In genomic region chr2:171541202-171541884, GRCh38 we compare ENCODE assay signal across 1 cellular context.
TF ChIP-seq lines count a peak whose summit lies in the region.

No MANE protein-coding gene starts in this region.

TF ChIP-seq in K562, 482 proteins besides CTCF, POLR2A, EP300 and RAD21 (continued from another document and continues in another):
- TF ChIP-seq, protein P1, sequence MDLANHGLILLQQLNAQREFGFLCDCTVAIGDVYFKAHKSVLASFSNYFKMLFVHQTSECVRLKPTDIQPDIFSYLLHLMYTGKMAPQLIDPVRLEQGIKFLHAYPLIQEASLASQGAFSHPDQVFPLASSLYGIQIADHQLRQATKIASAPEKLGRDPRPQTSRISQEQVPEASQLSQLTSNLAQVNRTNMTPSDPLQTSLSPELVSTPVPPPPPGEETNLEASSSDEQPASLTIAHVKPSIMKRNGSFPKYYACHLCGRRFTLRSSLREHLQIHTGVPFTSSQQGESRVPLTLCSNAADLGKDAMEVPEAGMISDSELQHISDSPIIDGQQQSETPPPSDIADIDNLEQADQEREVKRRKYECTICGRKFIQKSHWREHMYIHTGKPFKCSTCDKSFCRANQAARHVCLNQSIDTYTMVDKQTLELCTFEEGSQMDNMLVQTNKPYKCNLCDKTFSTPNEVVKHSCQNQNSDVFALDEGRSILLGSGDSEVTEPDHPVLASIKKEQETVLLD (IDR thresholded peaks at IDR 0.05), result 0 out of 2 replicates have a peak, but pooled peaks have one; percentile 23
- 0 out of 2 replicates have a peak, but pooled peaks have one; percentile 23 for TF ChIP-seq CREM (IDR thresholded peaks at IDR 0.05; ENCODE audit: low read depth)
- TF ChIP-seq SMAD2 (IDR thresholded peaks at IDR 0.05; ENCODE audit: low read depth, low read length), result no peak
- TF ChIP-seq EHMT2 (IDR thresholded peaks at IDR 0.05), result no peak
- TF ChIP-seq CXXC5 (CRISPR knock-in tag; IDR thresholded peaks at IDR 0.05), result 0 out of 2 replicates have a peak, but pooled peaks have one; percentile 28
- TF ChIP-seq SIN3B (IDR thresholded peaks at IDR 0.05; ENCODE audit: low read depth), result no peak
- TF ChIP-seq BACH1 (tag; IDR thresholded peaks at IDR 0.05), result no peak
- TF ChIP-seq PHTF2 (CRISPR knock-in tag; IDR thresholded peaks at IDR 0.05), result no peak
- peak; percentile 19; the same call in 1 of the 2 replicates for TF ChIP-seq EP400 (IDR thresholded peaks at IDR 0.05)
- TF ChIP-seq ID3 (CRISPR knock-in tag; IDR thresholded peaks at IDR 0.05), result no peak
- peak; percentile 37; the same call in 1 of the 2 replicates for TF ChIP-seq ID3 (tag; IDR thresholded peaks at IDR 0.05)
- TF ChIP-seq KDM2B (CRISPR knock-in tag; IDR thresholded peaks at IDR 0.05), result no peak
- peak; percentile 41; the same call in 1 of the 2 replicates for TF ChIP-seq SOX6 (IDR thresholded peaks at IDR 0.05)
- no peak for TF ChIP-seq ZFP30 (CRISPR knock-in tag; IDR thresholded peaks at IDR 0.05; ENCODE audit: borderline replicate concordance)
- no peak for TF ChIP-seq ZNF143 (CRISPR knock-in tag; IDR thresholded peaks at IDR 0.05)
- TF ChIP-seq ADNP (tag; IDR thresholded peaks at IDR 0.05), result peak; percentile 45; the same call in 1 of the 2 replicates
- peak; percentile 72 for TF ChIP-seq CHAMP1 (IDR thresholded peaks at IDR 0.05)
- peak; percentile 44; the same call in 1 of the 2 replicates for TF ChIP-seq XRCC5 (IDR thresholded peaks at IDR 0.05; ENCODE audit: low read depth, low read length)
- TF ChIP-seq MAZ (CRISPR knock-in tag; conservative IDR thresholded peaks at IDR 0.05 in 1 of 2, IDR thresholded peaks at IDR 0.05 in 1 of 2), result 0 out of 4 replicates have a peak, but pooled peaks of 1 of the 2 experiments have one; percentile 49
- TF ChIP-seq ZBTB11 (CRISPR knock-in tag; IDR thresholded peaks at IDR 0.05), result no peak
- TF ChIP-seq, protein P2, sequence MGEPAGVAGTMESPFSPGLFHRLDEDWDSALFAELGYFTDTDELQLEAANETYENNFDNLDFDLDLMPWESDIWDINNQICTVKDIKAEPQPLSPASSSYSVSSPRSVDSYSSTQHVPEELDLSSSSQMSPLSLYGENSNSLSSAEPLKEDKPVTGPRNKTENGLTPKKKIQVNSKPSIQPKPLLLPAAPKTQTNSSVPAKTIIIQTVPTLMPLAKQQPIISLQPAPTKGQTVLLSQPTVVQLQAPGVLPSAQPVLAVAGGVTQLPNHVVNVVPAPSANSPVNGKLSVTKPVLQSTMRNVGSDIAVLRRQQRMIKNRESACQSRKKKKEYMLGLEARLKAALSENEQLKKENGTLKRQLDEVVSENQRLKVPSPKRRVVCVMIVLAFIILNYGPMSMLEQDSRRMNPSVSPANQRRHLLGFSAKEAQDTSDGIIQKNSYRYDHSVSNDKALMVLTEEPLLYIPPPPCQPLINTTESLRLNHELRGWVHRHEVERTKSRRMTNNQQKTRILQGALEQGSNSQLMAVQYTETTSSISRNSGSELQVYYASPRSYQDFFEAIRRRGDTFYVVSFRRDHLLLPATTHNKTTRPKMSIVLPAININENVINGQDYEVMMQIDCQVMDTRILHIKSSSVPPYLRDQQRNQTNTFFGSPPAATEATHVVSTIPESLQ (CRISPR knock-in tag; IDR thresholded peaks at IDR 0.05), result no peak
- TF ChIP-seq ZNF639 (CRISPR knock-in tag; conservative IDR thresholded peaks at IDR 0.05 in 1 of 2, IDR thresholded peaks at IDR 0.05 in 1 of 2), result no peak
- TF ChIP-seq E2F5 (CRISPR knock-in tag; IDR thresholded peaks at IDR 0.05), result no peak
- no peak for TF ChIP-seq TFAP4 (CRISPR knock-in tag; IDR thresholded peaks at IDR 0.05; ENCODE audit: borderline replicate concordance)
- TF ChIP-seq, protein P3, sequence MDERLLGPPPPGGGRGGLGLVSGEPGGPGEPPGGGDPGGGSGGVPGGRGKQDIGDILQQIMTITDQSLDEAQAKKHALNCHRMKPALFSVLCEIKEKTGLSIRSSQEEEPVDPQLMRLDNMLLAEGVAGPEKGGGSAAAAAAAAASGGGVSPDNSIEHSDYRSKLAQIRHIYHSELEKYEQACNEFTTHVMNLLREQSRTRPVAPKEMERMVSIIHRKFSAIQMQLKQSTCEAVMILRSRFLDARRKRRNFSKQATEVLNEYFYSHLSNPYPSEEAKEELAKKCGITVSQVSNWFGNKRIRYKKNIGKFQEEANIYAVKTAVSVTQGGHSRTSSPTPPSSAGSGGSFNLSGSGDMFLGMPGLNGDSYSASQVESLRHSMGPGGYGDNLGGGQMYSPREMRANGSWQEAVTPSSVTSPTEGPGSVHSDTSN (CRISPR knock-in tag; IDR thresholded peaks at IDR 0.05; ENCODE audit: low read depth), result no peak
- TF ChIP-seq, protein P3 (tag; conservative IDR thresholded peaks at IDR 0.05; ENCODE audit: low read depth), result 0 out of 2 replicates have a peak, but pooled peaks have one; percentile 5
- TF ChIP-seq HMG20A (CRISPR knock-in tag; conservative IDR thresholded peaks at IDR 0.05), result no peak
- TF ChIP-seq AFF4 (CRISPR knock-in tag; IDR thresholded peaks at IDR 0.05), result no peak
- TF ChIP-seq NBN (IDR thresholded peaks at IDR 0.05; ENCODE audit: low read depth), result 0 out of 2 replicates have a peak, but pooled peaks have one; percentile 66
- no peak for TF ChIP-seq POLR2AphosphoS2 (IDR thresholded peaks at IDR 0.05; ENCODE audit: low read length)
- no peak for TF ChIP-seq MYBL2 (IDR thresholded peaks at IDR 0.05; ENCODE audit: low read depth)
- no peak for TF ChIP-seq MYBL2 (CRISPR knock-in tag; IDR thresholded peaks at IDR 0.05; ENCODE audit: borderline replicate concordance)
- no peak for TF ChIP-seq NFE2 (IDR thresholded peaks at IDR 0.05; ENCODE audit: low read depth)
- peak; percentile 26 for TF ChIP-seq ARID1B (IDR thresholded peaks at IDR 0.05)
- no peak for TF ChIP-seq ZNF780A (CRISPR knock-in tag; IDR thresholded peaks at IDR 0.05)
- TF ChIP-seq CAMTA2 (CRISPR knock-in tag; conservative IDR thresholded peaks at IDR 0.05), result no peak
- TF ChIP-seq MEIS2 (IDR thresholded peaks at IDR 0.05; ENCODE audit: partially characterized antibody), result no peak
- no peak for TF ChIP-seq TAF15 (IDR thresholded peaks at IDR 0.05; ENCODE audit: low read depth, low read length)
- TF ChIP-seq ZNF24 (IDR thresholded peaks at IDR 0.05), result peak; percentile 59; the same call in 1 of the 2 replicates
